ENCODE assay signal across 22 cellular contexts in genomic region chr4:3813151-3813905, GRCh38. TPM values are rescaled to one million over a fixed set of nuclear protein-coding genes. Genes with fewer than 3 reads are reported as not detected.
"Had no signal": no experiment of that assay in that cellular context is flagged by ENCODE, and none has a peak within 500 bp of the region (broad histone marks: within the 10 kb centered on the region; RNA-seq: fewer than 3 reads in every experiment).

No MANE protein-coding gene starts in this region.

- H3K4me3 ChIP-seq: coronary artery, esophagus muscularis mucosa, gastroesophageal sphincter, heart left ventricle, hepatocyte, ovary, sigmoid colon, testis, tibial artery had no signal

- H3K9me3 ChIP-seq: ovary, testis, tibial artery had no signal

- H3K4me1 ChIP-seq: esophagus muscularis mucosa, foreskin keratinocyte, gastroesophageal sphincter, heart left ventricle, sigmoid colon, testis, tibial artery had no signal

- DNase-seq: dermis blood vessel endothelial cell; effector memory CD4-positive, alpha-beta T cell; foreskin keratinocyte; left colon; mammary epithelial cell; naive thymus-derived CD8-positive, alpha-beta T cell; nephron progenitor cell; occipital lobe; ovary; sigmoid colon; stimulated activated CD4-positive, alpha-beta T cell treated with anti-CD3 and anti-CD28 coated beads, Interleukin-4, amount 100 ng/mL, for 4 hours; stimulated activated naive CD8-positive, alpha-beta T cell treated with anti-CD3 and anti-CD28 coated beads, Interleukin-15, Interleukin-2, amounts not matched to agents 100 U/mL and 50 U/mL, for 24 hours; substantia nigra; testis; tibial artery had no signal

- H3K27ac ChIP-seq: coronary artery, esophagus muscularis mucosa, foreskin keratinocyte, gastroesophageal sphincter, heart left ventricle, hepatocyte, ovary, sigmoid colon, testis, tibial artery had no signal

- ATAC-seq: foreskin keratinocyte; gastroesophageal sphincter; heart left ventricle; left colon; naive thymus-derived CD8-positive, alpha-beta T cell; stimulated activated memory B cell treated with anti-CD40 and anti-IgM and Interleukin-4, amounts not matched to agents 10 μg/mL and 1 μg/mL and 100 μg/mL, for 72 hours; stimulated activated naive CD8-positive, alpha-beta T cell treated with anti-CD3 and anti-CD28 coated beads, Interleukin-15, Interleukin-2, amounts not matched to agents 100 U/mL and 50 U/mL, for 24 hours had no signal

- H3K27me3 ChIP-seq: foreskin keratinocyte, ovary, testis had no signal

RNA-seq across cellular contexts. Expression of gene ADRA2C, which starts 47.1 kb away (rescaled TPM):
- total RNA-seq: epithelial cell of proximal tubule; naive thymus-derived CD8-positive, alpha-beta T cell had no signal
- polyA plus RNA-seq: naive thymus-derived CD8-positive, alpha-beta T cell had no signal
